ENCODE assay signal across 8 cellular contexts in the genomic region with DNA sequence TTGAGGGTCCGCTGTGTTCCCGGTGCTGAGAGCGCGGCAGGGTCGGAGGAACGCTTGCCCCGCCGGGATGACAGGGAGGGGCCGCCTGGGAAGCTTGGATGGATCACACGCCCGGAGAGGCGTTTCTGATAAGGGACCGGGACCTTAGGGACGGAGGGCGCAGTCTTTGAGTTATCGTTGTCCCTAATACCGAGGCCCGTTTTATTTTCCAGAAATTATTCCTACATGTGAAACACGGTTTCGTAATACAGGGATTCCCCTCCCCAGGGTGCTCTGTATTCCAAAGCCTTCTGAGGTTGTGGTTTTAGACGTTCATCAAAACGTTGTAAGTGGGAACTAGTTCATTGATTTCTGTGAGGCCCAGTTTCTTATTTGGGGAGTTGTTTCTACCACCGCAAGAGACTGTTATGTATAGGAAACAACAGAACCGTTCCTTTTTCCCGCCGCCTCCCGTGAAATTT. TPM values are rescaled to one million over a fixed set of nuclear protein-coding genes. Genes with fewer than 3 reads are reported as not detected.
A peak's percentile ranks its signal among the peaks of the same experiment; 100 is the strongest.
DNase-seq lines count a peak whose midpoint lies in the region; ATAC-seq and TF ChIP-seq lines count a peak whose summit lies in the region.

No MANE protein-coding gene starts in this region.

- no peaks in the 10 kb centered on the region for H3K9me3 Mint-ChIP-seq in HFFc6
- peaks cover under 1% of the 10 kb centered on the region for H3K9me3 Mint-ChIP-seq in endodermal cell
- no peaks in the 10 kb centered on the region for H3K9me3 Mint-ChIP-seq in mesothelial cell of epicardium

- H3K36me3 Mint-ChIP-seq in HFFc6 (ENCODE audit: low read depth) = peaks cover 28% of the 10 kb centered on the region
- peaks cover 35% of the 10 kb centered on the region for H3K36me3 Mint-ChIP-seq in endodermal cell (ENCODE audit: low read depth)
- H3K36me3 Mint-ChIP-seq in mesothelial cell of epicardium = peaks cover 19% of the 10 kb centered on the region

- TF ChIP-seq CTCF in HFFc6 (IDR thresholded peaks at IDR 0.05) (no peak), endodermal cell (conservative IDR thresholded peaks at IDR 0.05) (no peak), mesothelial cell of epicardium (IDR thresholded peaks at IDR 0.05; ENCODE audit: unreplicated experiment) (no peak)

- WGBS in endodermal cell (ENCODE audit: insufficient coverage in 1 of 2, insufficient read length in 1 of 2), 2 experiments = 5 to 8% methylated on average over 26 to 27 of the region's 27 CpGs

- H3K27me3 ChIP-seq in SJSA1 (replicated peaks) = no peaks in the 10 kb centered on the region
- H3K27me3 ChIP-seq in endodermal cell (ENCODE audit: control insufficient read depth, insufficient read depth, low read length, poor library complexity, severe bottlenecking) = peaks cover 18% of the 10 kb centered on the region

- H3K27ac ChIP-seq in SJSA1 (peak overlapping the region; percentile 51), endodermal cell (ENCODE audit: low read depth, low read length) (no peak overlapping the region)

- H3K27ac Mint-ChIP-seq in HFFc6 (peak overlapping the region; percentile 71), endodermal cell (peak overlapping the region; percentile 85), mesothelial cell of epicardium (peak overlapping the region; percentile 69)

- peak overlapping the region; percentile 74 for H3K9ac ChIP-seq in endodermal cell (ENCODE audit: extremely low read depth, low read length, poor library complexity, severe bottlenecking)

- H3K4me3 Mint-ChIP-seq in HFFc6 (peak overlapping the region; percentile 93), endodermal cell (peak overlapping the region; percentile 83), mesothelial cell of epicardium (peak overlapping the region; percentile 86)

- no peak for ATAC-seq in GM21619 (IDR thresholded peaks at IDR 0.05; ENCODE audit: unreplicated experiment)

- DNase-seq in COR-L47 (lab: John Stamatoyannopoulos, UW) = peak; percentile 4
- DNase-seq in HFFc6 = no peak
- DNase-seq in SJSA1 (ENCODE audit: low read depth in 1 of 2, low spot score in 2 of 2) = peak in 1 of 2 experiments; percentile 47
- DNase-seq in endodermal cell = peak; percentile 71
- no peak for DNase-seq in mesothelial cell of epicardium (ENCODE audit: low spot score in 2 of 2, unreplicated experiment in 2 of 2)
- no peak for DNase-seq in GF-D8 (lab: John Stamatoyannopoulos, UW)
- no peak for DNase-seq in DMS114 treated with DMSO at 0.1 percent for 48 hours (lab: John Stamatoyannopoulos, UW; ENCODE audit: unreplicated experiment)

- peaks cover 19% of the 10 kb centered on the region for H3K4me1 Mint-ChIP-seq in HFFc6 (ENCODE audit: low read depth)
- peaks cover 7% of the 10 kb centered on the region for H3K4me1 Mint-ChIP-seq in endodermal cell
- peaks cover 13% of the 10 kb centered on the region for H3K4me1 Mint-ChIP-seq in mesothelial cell of epicardium

- no peaks in the 10 kb centered on the region for H3K9me3 ChIP-seq in SJSA1 (replicated peaks)
- H3K9me3 ChIP-seq in endodermal cell (ENCODE audit: control insufficient read depth, low read length) = no peaks in the 10 kb centered on the region

- H3K36me3 ChIP-seq in SJSA1 (peaks cover 50% of the 10 kb centered on the region), endodermal cell (ENCODE audit: control insufficient read depth, insufficient read depth, low read length) (peaks cover 43% of the 10 kb centered on the region)

- H3K4me1 ChIP-seq in SJSA1 (replicated peaks) (no peaks in the 10 kb centered on the region), endodermal cell (ENCODE audit: control insufficient read depth, insufficient read depth, low read length) (peaks cover 4% of the 10 kb centered on the region)

- peaks cover 3% of the 10 kb centered on the region for H3K27me3 Mint-ChIP-seq in HFFc6 (ENCODE audit: insufficient read depth)
- peaks cover 28% of the 10 kb centered on the region for H3K27me3 Mint-ChIP-seq in endodermal cell (ENCODE audit: insufficient read depth)
- H3K27me3 Mint-ChIP-seq in mesothelial cell of epicardium (ENCODE audit: low read depth) = peaks cover 11% of the 10 kb centered on the region

- H3K4me3 ChIP-seq in SJSA1 (peak overlapping the region; percentile 94), endodermal cell (ENCODE audit: low read length) (peak overlapping the region; percentile 97)

RNA-seq across cellular contexts. Expression of a gene that starts 0.7 kb away (rescaled TPM):
- 100 to 1,000 TPM; 146 to 196 (median 174) TPM for total RNA-seq in HFFc6 (2021; fragmentation: NEBNext Ultra II Directional; extraction: Animal tissue kit (Norgen Biotek cat#: 25700))
- total RNA-seq in SJSA1 (2014; rRNA removed; shearing (Covaris generic)) = 212 and 277 TPM in 2 replicates
- total RNA-seq in endodermal cell = 100 to 1,000 TPM; 100 to 102 TPM
- polyA plus RNA-seq in endodermal cell (2013, experiment 1 of 2) = 107 TPM
- 111 TPM for polyA plus RNA-seq in endodermal cell (2013, experiment 2 of 2)
- total RNA-seq in mesothelial cell of epicardium = 97.9 to 101 TPM (median 98.7 TPM) in 3 replicates

Comparison
In these comparisons a context has a peak if more than half of its experiments do, and no peak if none do; other contexts are left out.
1. DNase-seq: peak in COR-L47 (single experiment) and endodermal cell (single experiment); none in HFFc6 (single experiment), mesothelial cell of epicardium (0 of 2), GF-D8 (single experiment) and DMS114 treated with DMSO at 0.1 percent for 48 hours (single experiment).
2. Peak in every context shown above with its lines, with median percentiles within 50 percentile points of each other: H3K27ac Mint-ChIP-seq and H3K4me3 Mint-ChIP-seq.